15 cellular contexts compared by ENCODE assay signal in genomic region chr15:100686725-100687488, GRCh38.
A peak's percentile ranks its signal among the peaks of the same experiment; 100 is the strongest.
DNase-seq lines count a peak whose midpoint lies in the region; ATAC-seq and TF ChIP-seq lines count a peak whose summit lies in the region.
"Had no signal": no experiment of that assay in that cellular context is flagged by ENCODE, and none has a peak within 500 bp of the region (broad histone marks: within the 10 kb centered on the region; RNA-seq: fewer than 3 reads in every experiment).

No MANE protein-coding gene starts in this region.

- no peaks in the 10 kb centered on the region for H3K9me2 ChIP-seq in OCI-LY7 (ENCODE audit: insufficient read depth, low read length)

- H3K4me3 ChIP-seq in fibroblast of lung (replicated peaks in 1 of 4; ENCODE audit: control extremely low read depth in 1 of 4, insufficient read depth in 1 of 4, low read depth in 3 of 4, low read length in 4 of 4) (no peak overlapping the region), skeletal muscle satellite cell (ENCODE audit: low read length) (peak overlapping the region; percentile 54), OCI-LY7 (ENCODE audit: low read depth, low read length, poor library complexity, severe bottlenecking) (no peak overlapping the region)
- H3K4me3 ChIP-seq: dorsolateral prefrontal cortex had no signal

- TF ChIP-seq CTCF in RWPE1 (conservative IDR thresholded peaks at IDR 0.05; ENCODE audit: low read depth) (no peak), fibroblast of lung (conservative IDR thresholded peaks at IDR 0.05 in 1 of 2, IDR thresholded peaks at IDR 0.05 in 1 of 2; ENCODE audit: low read depth in 1 of 2, low read length in 2 of 2) (no peak), OCI-LY7 (conservative IDR thresholded peaks at IDR 0.05; ENCODE audit: low read length) (no peak)

- H3K27me3 ChIP-seq in fibroblast of lung (ENCODE audit: control insufficient read depth, insufficient read depth, low read length) (no peaks in the 10 kb centered on the region), skeletal muscle satellite cell (ENCODE audit: control insufficient read depth, insufficient read depth, low read length) (no peaks in the 10 kb centered on the region)

- H3K9me3 ChIP-seq in fibroblast of lung (ENCODE audit: control insufficient read depth, insufficient read depth, low read depth, low read length) (no peaks in the 10 kb centered on the region), skeletal muscle satellite cell (replicated peaks; ENCODE audit: low read length) (no peaks in the 10 kb centered on the region), OCI-LY7 (ENCODE audit: low read length) (no peaks in the 10 kb centered on the region)

- BruUV-seq in OCI-LY7 (replicated peaks; lab: Mats Ljungman, UMichigan), result no TSS peak

- H4K20me1 ChIP-seq in fibroblast of lung (ENCODE audit: control insufficient read depth, extremely low read depth, insufficient read depth, low read length) (no peaks in the 10 kb centered on the region), OCI-LY7 (ENCODE audit: insufficient read depth, low read length) (no peaks in the 10 kb centered on the region)

- no peak for ATAC-seq in HG03460 (IDR thresholded peaks at IDR 0.05; ENCODE audit: unreplicated experiment)

- no peak overlapping the region for H2AFZ ChIP-seq in fibroblast of lung (ENCODE audit: low read length)
- H2AFZ ChIP-seq in OCI-LY7 (ENCODE audit: low read length), result no peak overlapping the region

- CTCF ChIA-PET in RWPE1 (lab: Yijun Ruan, JAX) (no interaction called here), OCI-LY7 (lab: Charles Lee; ENCODE audit: unreplicated experiment) (no interaction called here)

- no peaks in the 10 kb centered on the region for H3K79me2 ChIP-seq in fibroblast of lung (ENCODE audit: control insufficient read depth, insufficient read depth, low read length)
- no peaks in the 10 kb centered on the region for H3K79me2 ChIP-seq in OCI-LY7 (ENCODE audit: insufficient read depth, low read depth, low read length)

- DNase-seq in GM04504 (ENCODE audit: low read depth) (peak; percentile 66), RWPE1 (ENCODE audit: low spot score) (peak; percentile 51), fibroblast of lung (ENCODE audit: low read depth in 2 of 2) (peak; percentile 57 to 90), OCI-LY7 (ENCODE audit: low spot score) (no peak), NCI-H1436 treated with DMSO at 0.1 percent for 48 hours (lab: John Stamatoyannopoulos, UW) (no peak), NCI-H1092 treated with DMSO at 0.1 percent for 48 hours (lab: John Stamatoyannopoulos, UW) (no peak)
- DNase-seq: activated naive CD8-positive, alpha-beta T cell treated with anti-CD3 and anti-CD28 coated beads for 36 hours; CD4-positive, alpha-beta T cell; dorsolateral prefrontal cortex; NCI-H1694; NCI-H526 treated with DMSO at 0.1 percent for 48 hours; posterior cingulate gyrus; SIG-M5 had no signal

- H3K36me3 ChIP-seq in fibroblast of lung (ENCODE audit: control insufficient read depth, insufficient read depth, low read length) (no peaks in the 10 kb centered on the region), skeletal muscle satellite cell (ENCODE audit: insufficient read depth, low read length) (no peaks in the 10 kb centered on the region), OCI-LY7 (ENCODE audit: insufficient read depth, low read length) (no peaks in the 10 kb centered on the region)

- intact Hi-C loops in OCI-LY7 (cut with micrococcal nuclease; ENCODE audit: unreplicated experiment), result no loop called here

- POLR2A ChIA-PET in RWPE1 (lab: Yijun Ruan, JAX; ENCODE audit: low non-redundant PET) (no interaction called here), OCI-LY7 (lab: Charles Lee) (no interaction called here)

- H3K4me2 ChIP-seq in fibroblast of lung (ENCODE audit: extremely low read depth, insufficient read depth, low read length) (peak overlapping the region; percentile 25), skeletal muscle satellite cell (ENCODE audit: low read length) (peak overlapping the region; percentile 83), OCI-LY7 (ENCODE audit: low read length) (no peak overlapping the region)

- peaks cover 6% of the 10 kb centered on the region for H3K4me1 ChIP-seq in fibroblast of lung (ENCODE audit: control insufficient read depth, extremely low read depth, insufficient read depth, low read length)
- peaks cover 31% of the 10 kb centered on the region for H3K4me1 ChIP-seq in skeletal muscle satellite cell (ENCODE audit: control insufficient read depth, insufficient read depth, low read length)
- no peaks in the 10 kb centered on the region for H3K4me1 ChIP-seq in OCI-LY7 (ENCODE audit: insufficient read depth, low read length, poor library complexity, severe bottlenecking)

- H3K9ac ChIP-seq in fibroblast of lung (ENCODE audit: insufficient read depth, low read length) (no peak overlapping the region), skeletal muscle satellite cell (ENCODE audit: low read depth, low read length) (peak overlapping the region; percentile 81)

- H3K27ac ChIP-seq in RWPE1, result peak overlapping the region; percentile 1; the same call in 1 of the 2 replicates
- peak overlapping the region; percentile 69 for H3K27ac ChIP-seq in fibroblast of lung (ENCODE audit: insufficient read depth, low read length)
- no peak overlapping the region for H3K27ac ChIP-seq in OCI-LY7 (ENCODE audit: low read depth, low read length, poor library complexity, severe bottlenecking)
- H3K27ac ChIP-seq: dorsolateral prefrontal cortex had no signal

Comparison
In these comparisons a context has a peak if more than half of its experiments do, and no peak if none do; other contexts are left out.
1. DNase-seq: peak in GM04504 (single experiment), RWPE1 (single experiment) and fibroblast of lung (2 of 2); none in OCI-LY7 (single experiment), NCI-H1436 treated with DMSO at 0.1 percent for 48 hours (single experiment) and NCI-H1092 treated with DMSO at 0.1 percent for 48 hours (single experiment).